Comparison of ENCODE assay signal across 1 cellular context in the genomic region with DNA sequence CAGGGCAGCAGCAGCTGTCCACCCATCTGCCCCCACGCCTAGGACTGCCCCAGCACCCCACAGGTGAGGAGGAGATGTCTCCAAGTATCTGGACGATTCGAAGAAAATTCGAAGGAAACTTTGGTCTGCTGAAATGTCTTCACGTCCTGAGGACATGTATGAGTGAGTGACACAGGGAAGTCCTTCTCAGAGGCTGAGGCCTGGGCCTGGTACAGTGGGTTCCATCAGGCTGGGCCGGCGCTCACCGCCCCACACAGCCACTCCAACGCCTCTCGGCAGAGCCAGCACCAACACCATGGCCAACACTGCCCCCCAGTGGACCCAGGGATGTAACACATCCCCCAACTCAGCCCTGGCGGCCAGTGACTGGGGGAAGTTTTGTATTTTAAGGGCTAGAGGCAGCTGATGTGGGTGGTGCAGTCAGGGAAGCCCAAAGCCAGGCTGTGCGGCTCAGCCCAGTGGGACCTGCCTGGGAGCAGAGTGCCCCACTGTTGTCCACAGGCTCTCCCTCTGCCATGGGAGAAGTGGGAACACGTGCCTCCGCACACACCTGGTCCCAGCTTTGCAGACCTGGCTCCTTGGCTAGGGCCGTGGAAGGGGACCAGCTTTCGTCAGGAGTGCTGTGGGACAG.
TF ChIP-seq lines count a peak whose summit lies in the region.

No MANE protein-coding gene starts in this region.

TF ChIP-seq in K562, 482 proteins besides CTCF, POLR2A, EP300 and RAD21 (continued from another document and continues in another):
- TF ChIP-seq, protein P1, sequence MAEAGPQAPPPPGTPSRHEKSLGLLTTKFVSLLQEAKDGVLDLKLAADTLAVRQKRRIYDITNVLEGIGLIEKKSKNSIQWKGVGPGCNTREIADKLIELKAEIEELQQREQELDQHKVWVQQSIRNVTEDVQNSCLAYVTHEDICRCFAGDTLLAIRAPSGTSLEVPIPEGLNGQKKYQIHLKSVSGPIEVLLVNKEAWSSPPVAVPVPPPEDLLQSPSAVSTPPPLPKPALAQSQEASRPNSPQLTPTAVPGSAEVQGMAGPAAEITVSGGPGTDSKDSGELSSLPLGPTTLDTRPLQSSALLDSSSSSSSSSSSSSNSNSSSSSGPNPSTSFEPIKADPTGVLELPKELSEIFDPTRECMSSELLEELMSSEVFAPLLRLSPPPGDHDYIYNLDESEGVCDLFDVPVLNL (CRISPR knock-in tag; IDR thresholded peaks at IDR 0.05; ENCODE audit: low read depth) = 0 out of 2 replicates have a peak, but pooled peaks have one; percentile 56
- TF ChIP-seq HDAC2 (IDR thresholded peaks at IDR 0.05) (0 out of 2 replicates have a peak, but pooled peaks have one; percentile 6), ZSCAN32 (CRISPR knock-in tag; IDR thresholded peaks at IDR 0.05) (no peak), ZNF217 (CRISPR knock-in tag; IDR thresholded peaks at IDR 0.05) (no peak), MXI1 (IDR thresholded peaks at IDR 0.05; ENCODE audit: low read depth, low read length) (no peak), ETV5 (CRISPR knock-in tag; IDR thresholded peaks at IDR 0.05; ENCODE audit: low read depth) (peak; percentile 61; the same call in 1 of the 2 replicates), BCLAF1 (IDR thresholded peaks at IDR 0.05; ENCODE audit: borderline replicate concordance in 1 of 2, control insufficient read depth in 1 of 2, low read depth in 2 of 2, low read length in 1 of 2) (no peak), ZNF140 (CRISPR knock-in tag; IDR thresholded peaks at IDR 0.05) (no peak), ASH1L (IDR thresholded peaks at IDR 0.05; ENCODE audit: borderline replicate concordance, low read depth, partially characterized antibody) (no peak), ZNF121 (CRISPR knock-in tag; conservative IDR thresholded peaks at IDR 0.05) (no peak), TEAD1 (CRISPR knock-in tag; IDR thresholded peaks at IDR 0.05) (no peak), HDAC1 (IDR thresholded peaks at IDR 0.05) (no peak), ZNF785 (CRISPR knock-in tag; IDR thresholded peaks at IDR 0.05) (no peak)
- TF ChIP-seq, protein P2, sequence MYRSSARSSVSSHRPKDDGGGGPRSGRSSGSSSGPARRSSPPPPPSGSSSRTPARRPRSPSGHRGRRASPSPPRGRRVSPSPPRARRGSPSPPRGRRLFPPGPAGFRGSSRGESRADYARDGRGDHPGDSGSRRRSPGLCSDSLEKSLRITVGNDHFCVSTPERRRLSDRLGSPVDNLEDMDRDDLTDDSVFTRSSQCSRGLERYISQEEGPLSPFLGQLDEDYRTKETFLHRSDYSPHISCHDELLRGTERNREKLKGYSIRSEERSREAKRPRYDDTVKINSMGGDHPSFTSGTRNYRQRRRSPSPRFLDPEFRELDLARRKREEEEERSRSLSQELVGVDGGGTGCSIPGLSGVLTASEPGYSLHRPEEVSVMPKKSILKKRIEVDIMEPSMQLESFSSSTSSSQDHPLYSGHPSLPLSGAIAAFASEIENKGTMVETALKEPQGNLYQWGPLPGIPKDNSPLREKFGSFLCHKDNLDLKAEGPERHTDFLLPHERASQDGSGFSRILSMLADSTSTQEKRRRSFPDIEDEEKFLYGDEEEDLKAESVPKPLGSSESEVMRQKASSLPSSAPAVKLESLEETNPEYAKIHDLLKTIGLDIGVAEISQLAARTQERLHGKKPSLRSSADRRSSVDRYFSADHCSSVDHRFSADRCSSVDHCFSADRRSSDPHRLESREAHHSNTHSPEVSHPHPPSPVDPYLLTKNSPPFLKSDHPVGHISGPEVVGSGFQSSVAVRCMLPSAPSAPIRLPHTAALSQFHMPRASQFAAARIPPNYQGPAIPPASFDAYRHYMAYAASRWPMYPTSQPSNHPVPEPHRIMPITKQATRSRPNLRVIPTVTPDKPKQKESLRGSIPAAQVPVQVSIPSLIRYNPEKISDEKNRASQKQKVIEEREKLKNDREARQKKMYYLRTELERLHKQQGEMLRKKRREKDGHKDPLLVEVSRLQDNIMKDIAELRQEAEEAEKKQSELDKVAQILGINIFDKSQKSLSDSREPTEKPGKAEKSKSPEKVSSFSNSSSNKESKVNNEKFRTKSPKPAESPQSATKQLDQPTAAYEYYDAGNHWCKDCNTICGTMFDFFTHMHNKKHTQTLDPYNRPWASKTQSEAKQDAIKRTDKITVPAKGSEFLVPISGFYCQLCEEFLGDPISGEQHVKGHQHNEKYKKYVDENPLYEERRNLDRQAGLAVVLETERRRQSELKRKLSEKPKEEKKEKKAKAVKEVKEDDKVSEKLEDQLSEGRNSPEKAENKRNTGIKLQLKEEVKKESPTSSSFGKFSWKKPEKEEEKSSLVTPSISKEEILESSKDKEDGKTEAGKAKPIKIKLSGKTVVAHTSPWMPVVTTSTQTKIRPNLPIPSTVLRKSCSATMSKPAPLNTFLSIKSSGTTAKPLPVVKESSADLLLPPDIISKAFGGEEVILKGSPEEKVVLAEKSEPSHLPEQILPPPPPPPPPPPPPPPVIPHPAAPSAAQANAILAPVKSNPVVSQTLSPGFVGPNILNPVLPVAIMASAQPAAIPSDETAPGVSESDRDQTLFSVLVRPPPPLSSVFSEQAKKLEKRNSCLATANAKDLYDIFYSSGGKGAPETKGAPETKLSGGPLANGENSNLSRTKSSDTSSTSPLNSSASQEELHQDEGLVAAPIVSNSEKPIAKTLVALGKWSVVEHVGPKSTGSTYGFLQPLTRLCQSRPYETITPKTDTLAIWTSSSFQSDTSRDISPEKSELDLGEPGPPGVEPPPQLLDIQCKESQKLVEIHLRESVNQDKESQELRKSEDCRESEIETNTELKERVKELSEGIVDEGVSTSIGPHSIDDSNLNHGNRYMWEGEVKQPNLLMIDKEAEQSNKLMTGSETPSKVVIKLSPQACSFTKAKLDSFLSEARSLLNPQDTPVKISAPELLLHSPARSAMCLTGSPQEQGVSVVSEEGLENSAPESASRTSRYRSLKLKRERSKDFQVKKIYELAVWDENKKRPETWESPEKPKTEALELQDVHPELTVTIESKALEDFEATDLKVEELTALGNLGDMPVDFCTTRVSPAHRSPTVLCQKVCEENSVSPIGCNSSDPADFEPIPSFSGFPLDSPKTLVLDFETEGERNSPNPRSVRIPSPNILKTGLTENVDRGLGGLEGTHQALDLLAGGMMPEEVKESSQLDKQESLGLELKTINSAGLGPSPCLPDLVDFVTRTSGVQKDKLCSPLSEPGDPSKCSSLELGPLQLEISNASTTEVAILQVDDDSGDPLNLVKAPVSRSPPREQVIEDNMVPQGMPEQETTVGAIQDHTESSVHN (IDR thresholded peaks at IDR 0.05; ENCODE audit: borderline replicate concordance in 1 of 2, low read depth in 1 of 2) = no peak
- TF ChIP-seq, protein P3, sequence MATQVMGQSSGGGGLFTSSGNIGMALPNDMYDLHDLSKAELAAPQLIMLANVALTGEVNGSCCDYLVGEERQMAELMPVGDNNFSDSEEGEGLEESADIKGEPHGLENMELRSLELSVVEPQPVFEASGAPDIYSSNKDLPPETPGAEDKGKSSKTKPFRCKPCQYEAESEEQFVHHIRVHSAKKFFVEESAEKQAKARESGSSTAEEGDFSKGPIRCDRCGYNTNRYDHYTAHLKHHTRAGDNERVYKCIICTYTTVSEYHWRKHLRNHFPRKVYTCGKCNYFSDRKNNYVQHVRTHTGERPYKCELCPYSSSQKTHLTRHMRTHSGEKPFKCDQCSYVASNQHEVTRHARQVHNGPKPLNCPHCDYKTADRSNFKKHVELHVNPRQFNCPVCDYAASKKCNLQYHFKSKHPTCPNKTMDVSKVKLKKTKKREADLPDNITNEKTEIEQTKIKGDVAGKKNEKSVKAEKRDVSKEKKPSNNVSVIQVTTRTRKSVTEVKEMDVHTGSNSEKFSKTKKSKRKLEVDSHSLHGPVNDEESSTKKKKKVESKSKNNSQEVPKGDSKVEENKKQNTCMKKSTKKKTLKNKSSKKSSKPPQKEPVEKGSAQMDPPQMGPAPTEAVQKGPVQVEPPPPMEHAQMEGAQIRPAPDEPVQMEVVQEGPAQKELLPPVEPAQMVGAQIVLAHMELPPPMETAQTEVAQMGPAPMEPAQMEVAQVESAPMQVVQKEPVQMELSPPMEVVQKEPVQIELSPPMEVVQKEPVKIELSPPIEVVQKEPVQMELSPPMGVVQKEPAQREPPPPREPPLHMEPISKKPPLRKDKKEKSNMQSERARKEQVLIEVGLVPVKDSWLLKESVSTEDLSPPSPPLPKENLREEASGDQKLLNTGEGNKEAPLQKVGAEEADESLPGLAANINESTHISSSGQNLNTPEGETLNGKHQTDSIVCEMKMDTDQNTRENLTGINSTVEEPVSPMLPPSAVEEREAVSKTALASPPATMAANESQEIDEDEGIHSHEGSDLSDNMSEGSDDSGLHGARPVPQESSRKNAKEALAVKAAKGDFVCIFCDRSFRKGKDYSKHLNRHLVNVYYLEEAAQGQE (CRISPR knock-in tag; IDR thresholded peaks at IDR 0.05; ENCODE audit: low read depth) = 0 out of 2 replicates have a peak, but pooled peaks have one; percentile 22
- TF ChIP-seq, protein P4, sequence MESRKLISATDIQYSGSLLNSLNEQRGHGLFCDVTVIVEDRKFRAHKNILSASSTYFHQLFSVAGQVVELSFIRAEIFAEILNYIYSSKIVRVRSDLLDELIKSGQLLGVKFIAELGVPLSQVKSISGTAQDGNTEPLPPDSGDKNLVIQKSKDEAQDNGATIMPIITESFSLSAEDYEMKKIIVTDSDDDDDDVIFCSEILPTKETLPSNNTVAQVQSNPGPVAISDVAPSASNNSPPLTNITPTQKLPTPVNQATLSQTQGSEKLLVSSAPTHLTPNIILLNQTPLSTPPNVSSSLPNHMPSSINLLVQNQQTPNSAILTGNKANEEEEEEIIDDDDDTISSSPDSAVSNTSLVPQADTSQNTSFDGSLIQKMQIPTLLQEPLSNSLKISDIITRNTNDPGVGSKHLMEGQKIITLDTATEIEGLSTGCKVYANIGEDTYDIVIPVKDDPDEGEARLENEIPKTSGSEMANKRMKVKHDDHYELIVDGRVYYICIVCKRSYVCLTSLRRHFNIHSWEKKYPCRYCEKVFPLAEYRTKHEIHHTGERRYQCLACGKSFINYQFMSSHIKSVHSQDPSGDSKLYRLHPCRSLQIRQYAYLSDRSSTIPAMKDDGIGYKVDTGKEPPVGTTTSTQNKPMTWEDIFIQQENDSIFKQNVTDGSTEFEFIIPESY (CRISPR knock-in tag; IDR thresholded peaks at IDR 0.05) = peak; percentile 81
- TF ChIP-seq, protein P5, sequence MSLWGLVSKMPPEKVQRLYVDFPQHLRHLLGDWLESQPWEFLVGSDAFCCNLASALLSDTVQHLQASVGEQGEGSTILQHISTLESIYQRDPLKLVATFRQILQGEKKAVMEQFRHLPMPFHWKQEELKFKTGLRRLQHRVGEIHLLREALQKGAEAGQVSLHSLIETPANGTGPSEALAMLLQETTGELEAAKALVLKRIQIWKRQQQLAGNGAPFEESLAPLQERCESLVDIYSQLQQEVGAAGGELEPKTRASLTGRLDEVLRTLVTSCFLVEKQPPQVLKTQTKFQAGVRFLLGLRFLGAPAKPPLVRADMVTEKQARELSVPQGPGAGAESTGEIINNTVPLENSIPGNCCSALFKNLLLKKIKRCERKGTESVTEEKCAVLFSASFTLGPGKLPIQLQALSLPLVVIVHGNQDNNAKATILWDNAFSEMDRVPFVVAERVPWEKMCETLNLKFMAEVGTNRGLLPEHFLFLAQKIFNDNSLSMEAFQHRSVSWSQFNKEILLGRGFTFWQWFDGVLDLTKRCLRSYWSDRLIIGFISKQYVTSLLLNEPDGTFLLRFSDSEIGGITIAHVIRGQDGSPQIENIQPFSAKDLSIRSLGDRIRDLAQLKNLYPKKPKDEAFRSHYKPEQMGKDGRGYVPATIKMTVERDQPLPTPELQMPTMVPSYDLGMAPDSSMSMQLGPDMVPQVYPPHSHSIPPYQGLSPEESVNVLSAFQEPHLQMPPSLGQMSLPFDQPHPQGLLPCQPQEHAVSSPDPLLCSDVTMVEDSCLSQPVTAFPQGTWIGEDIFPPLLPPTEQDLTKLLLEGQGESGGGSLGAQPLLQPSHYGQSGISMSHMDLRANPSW (CRISPR knock-in tag; IDR thresholded peaks at IDR 0.05) = no peak
- TF ChIP-seq, protein P6, sequence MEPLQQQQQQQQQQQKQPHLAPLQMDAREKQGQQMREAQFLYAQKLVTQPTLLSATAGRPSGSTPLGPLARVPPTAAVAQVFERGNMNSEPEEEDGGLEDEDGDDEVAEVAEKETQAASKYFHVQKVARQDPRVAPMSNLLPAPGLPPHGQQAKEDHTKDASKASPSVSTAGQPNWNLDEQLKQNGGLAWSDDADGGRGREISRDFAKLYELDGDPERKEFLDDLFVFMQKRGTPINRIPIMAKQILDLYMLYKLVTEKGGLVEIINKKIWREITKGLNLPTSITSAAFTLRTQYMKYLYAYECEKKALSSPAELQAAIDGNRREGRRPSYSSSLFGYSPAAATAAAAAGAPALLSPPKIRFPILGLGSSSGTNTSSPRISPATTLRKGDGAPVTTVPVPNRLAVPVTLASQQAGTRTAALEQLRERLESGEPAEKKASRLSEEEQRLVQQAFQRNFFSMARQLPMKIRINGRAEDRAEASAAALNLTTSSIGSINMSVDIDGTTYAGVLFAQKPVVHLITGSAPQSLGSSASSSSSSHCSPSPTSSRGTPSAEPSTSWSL (CRISPR knock-in tag; IDR thresholded peaks at IDR 0.05; ENCODE audit: borderline replicate concordance) = no peak
- TF ChIP-seq, protein P7, sequence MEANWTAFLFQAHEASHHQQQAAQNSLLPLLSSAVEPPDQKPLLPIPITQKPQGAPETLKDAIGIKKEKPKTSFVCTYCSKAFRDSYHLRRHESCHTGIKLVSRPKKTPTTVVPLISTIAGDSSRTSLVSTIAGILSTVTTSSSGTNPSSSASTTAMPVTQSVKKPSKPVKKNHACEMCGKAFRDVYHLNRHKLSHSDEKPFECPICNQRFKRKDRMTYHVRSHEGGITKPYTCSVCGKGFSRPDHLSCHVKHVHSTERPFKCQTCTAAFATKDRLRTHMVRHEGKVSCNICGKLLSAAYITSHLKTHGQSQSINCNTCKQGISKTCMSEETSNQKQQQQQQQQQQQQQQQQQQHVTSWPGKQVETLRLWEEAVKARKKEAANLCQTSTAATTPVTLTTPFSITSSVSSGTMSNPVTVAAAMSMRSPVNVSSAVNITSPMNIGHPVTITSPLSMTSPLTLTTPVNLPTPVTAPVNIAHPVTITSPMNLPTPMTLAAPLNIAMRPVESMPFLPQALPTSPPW (CRISPR knock-in tag; IDR thresholded peaks at IDR 0.05) = peak; percentile 65
